1 cellular context compared by ENCODE assay signal in genomic region chr11:76805206-76805913, GRCh38.
TF ChIP-seq lines count a peak whose summit lies in the region.

No MANE protein-coding gene starts in this region.

TF ChIP-seq in K562, 482 proteins besides CTCF, POLR2A, EP300 and RAD21 (continues in another document):
- TF ChIP-seq GABPB2 (CRISPR knock-in tag; conservative IDR thresholded peaks at IDR 0.05) (no peak), MGA (IDR thresholded peaks at IDR 0.05) (peak; percentile 91), USF2 (CRISPR knock-in tag; IDR thresholded peaks at IDR 0.05) (peak; percentile 53), ZNF146 (CRISPR knock-in tag; IDR thresholded peaks at IDR 0.05; ENCODE audit: unreplicated experiment) (no peak), L3MBTL2 (IDR thresholded peaks at IDR 0.05) (peak; percentile 67; the same call in 1 of the 2 replicates), DNMT1 (IDR thresholded peaks at IDR 0.05) (no peak), ZFP36 (IDR thresholded peaks at IDR 0.05; ENCODE audit: low read depth, low read length, partially characterized antibody) (peak; percentile 74), NBN (IDR thresholded peaks at IDR 0.05; ENCODE audit: low read depth) (no peak), MCM7 (IDR thresholded peaks at IDR 0.05) (no peak), CSDE1 (IDR thresholded peaks at IDR 0.05) (no peak), USF1 (CRISPR knock-in tag; IDR thresholded peaks at IDR 0.05) (peak; percentile 64), CBFA2T3 (IDR thresholded peaks at IDR 0.05) (no peak), ZNF766 (CRISPR knock-in tag; conservative IDR thresholded peaks at IDR 0.05) (no peak), BHLHE40 (IDR thresholded peaks at IDR 0.05; ENCODE audit: low read length) (peak; percentile 80), HMBOX1 (IDR thresholded peaks at IDR 0.05) (no peak), NRF1 (conservative IDR thresholded peaks at IDR 0.05 in 1 of 2, IDR thresholded peaks at IDR 0.05 in 1 of 2) (no peak), ZNF518B (CRISPR knock-in tag; IDR thresholded peaks at IDR 0.05) (no peak), FOSL1 (tag; conservative IDR thresholded peaks at IDR 0.05) (no peak), NCOA6 (IDR thresholded peaks at IDR 0.05) (no peak), NCOA2 (IDR thresholded peaks at IDR 0.05; ENCODE audit: partially characterized antibody in 2 of 2) (no peak), ZC3H4 (CRISPR knock-in tag; IDR thresholded peaks at IDR 0.05; ENCODE audit: borderline replicate concordance) (no peak), ZZZ3 (IDR thresholded peaks at IDR 0.05) (no peak), HDAC2 (IDR thresholded peaks at IDR 0.05) (no peak), PREB (CRISPR knock-in tag; IDR thresholded peaks at IDR 0.05) (no peak), MAFF (IDR thresholded peaks at IDR 0.05; ENCODE audit: low read length) (no peak), PML (IDR thresholded peaks at IDR 0.05; ENCODE audit: low read length) (no peak), ESRRA (IDR thresholded peaks at IDR 0.05; ENCODE audit: borderline replicate concordance, low read depth) (no peak), SMAD4 (CRISPR knock-in tag; conservative IDR thresholded peaks at IDR 0.05) (0 out of 2 replicates have a peak, but pooled peaks have one; percentile 32)
- TF ChIP-seq, protein P1, sequence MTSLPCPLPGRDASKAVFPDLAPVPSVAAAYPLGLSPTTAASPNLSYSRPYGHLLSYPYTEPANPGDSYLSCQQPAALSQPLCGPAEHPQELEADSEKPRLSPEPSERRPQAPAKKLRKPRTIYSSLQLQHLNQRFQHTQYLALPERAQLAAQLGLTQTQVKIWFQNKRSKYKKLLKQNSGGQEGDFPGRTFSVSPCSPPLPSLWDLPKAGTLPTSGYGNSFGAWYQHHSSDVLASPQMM (CRISPR knock-in tag; IDR thresholded peaks at IDR 0.05): no peak
- TF ChIP-seq, protein P2, sequence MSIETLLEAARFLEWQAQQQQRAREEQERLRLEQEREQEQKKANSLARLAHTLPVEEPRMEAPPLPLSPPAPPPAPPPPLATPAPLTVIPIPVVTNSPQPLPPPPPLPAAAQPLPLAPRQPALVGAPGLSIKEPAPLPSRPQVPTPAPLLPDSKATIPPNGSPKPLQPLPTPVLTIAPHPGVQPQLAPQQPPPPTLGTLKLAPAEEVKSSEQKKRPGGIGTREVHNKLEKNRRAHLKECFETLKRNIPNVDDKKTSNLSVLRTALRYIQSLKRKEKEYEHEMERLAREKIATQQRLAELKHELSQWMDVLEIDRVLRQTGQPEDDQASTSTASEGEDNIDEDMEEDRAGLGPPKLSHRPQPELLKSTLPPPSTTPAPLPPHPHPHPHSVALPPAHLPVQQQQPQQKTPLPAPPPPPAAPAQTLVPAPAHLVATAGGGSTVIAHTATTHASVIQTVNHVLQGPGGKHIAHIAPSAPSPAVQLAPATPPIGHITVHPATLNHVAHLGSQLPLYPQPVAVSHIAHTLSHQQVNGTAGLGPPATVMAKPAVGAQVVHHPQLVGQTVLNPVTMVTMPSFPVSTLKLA (conservative IDR thresholded peaks at IDR 0.05): peak in 1 of 2 experiments; percentile 43; a peak in 1 of 4 replicates
- TF ChIP-seq, protein P3, sequence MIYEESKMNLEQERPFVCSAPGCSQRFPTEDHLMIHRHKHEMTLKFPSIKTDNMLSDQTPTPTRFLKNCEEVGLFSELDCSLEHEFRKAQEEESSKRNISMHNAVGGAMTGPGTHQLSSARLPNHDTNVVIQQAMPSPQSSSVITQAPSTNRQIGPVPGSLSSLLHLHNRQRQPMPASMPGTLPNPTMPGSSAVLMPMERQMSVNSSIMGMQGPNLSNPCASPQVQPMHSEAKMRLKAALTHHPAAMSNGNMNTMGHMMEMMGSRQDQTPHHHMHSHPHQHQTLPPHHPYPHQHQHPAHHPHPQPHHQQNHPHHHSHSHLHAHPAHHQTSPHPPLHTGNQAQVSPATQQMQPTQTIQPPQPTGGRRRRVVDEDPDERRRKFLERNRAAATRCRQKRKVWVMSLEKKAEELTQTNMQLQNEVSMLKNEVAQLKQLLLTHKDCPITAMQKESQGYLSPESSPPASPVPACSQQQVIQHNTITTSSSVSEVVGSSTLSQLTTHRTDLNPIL (CRISPR knock-in tag; IDR thresholded peaks at IDR 0.05): no peak
- TF ChIP-seq, protein P4, sequence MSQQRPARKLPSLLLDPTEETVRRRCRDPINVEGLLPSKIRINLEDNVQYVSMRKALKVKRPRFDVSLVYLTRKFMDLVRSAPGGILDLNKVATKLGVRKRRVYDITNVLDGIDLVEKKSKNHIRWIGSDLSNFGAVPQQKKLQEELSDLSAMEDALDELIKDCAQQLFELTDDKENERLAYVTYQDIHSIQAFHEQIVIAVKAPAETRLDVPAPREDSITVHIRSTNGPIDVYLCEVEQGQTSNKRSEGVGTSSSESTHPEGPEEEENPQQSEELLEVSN (IDR thresholded peaks at IDR 0.05; ENCODE audit: borderline replicate concordance in 1 of 2, extremely low read depth in 1 of 2, insufficient read depth in 1 of 2, insufficient read length in 1 of 2, low read depth in 1 of 2, low read length in 1 of 2, poor library complexity in 1 of 2, severe bottlenecking in 1 of 2): peak; percentile 54 to 55
- TF ChIP-seq, protein P5, sequence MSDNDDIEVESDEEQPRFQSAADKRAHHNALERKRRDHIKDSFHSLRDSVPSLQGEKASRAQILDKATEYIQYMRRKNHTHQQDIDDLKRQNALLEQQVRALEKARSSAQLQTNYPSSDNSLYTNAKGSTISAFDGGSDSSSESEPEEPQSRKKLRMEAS (CRISPR knock-in tag; IDR thresholded peaks at IDR 0.05): peak; percentile 71
